36 cellular contexts compared by ENCODE assay signal in genomic region chr7:149053885-149054284, GRCh38.
"Had no signal": no experiment of that assay in that cellular context is flagged by ENCODE, and none has a peak within 500 bp of the region (broad histone marks: within the 10 kb centered on the region; RNA-seq: fewer than 3 reads in every experiment).

No MANE protein-coding gene starts in this region.

- H3K9me3 ChIP-seq: MG63 had no signal

- DNase-seq: Karpas-422, Kasumi-1, MG63, MM.1S, MV-4-11, NCI-H1048, NCI-H1092, NCI-H1092 treated with DMSO at 0.1 percent for 48 hours, NCI-H1105, NCI-H1105 treated with DMSO at 0.1 percent for 48 hours, NCI-H1417, NCI-H1417 treated with DMSO at 0.1 percent for 48 hours, NCI-H1436, NCI-H1436 treated with DMSO at 0.1 percent for 48 hours, NCI-H146, NCI-H1694, NCI-H1694 treated with DMSO at 0.1 percent for 48 hours, NCI-H187, NCI-H187 treated with DMSO at 0.1 percent for 48 hours, NCI-H1930, NCI-H2029, NCI-H2029 treated with DMSO at 0.1 percent for 48 hours, NCI-H2081, NCI-H2081 treated with DMSO at 0.1 percent for 48 hours, NCI-H2171, NCI-H2171 treated with DMSO at 0.1 percent for 48 hours, NCI-H2227 treated with DMSO at 0.1 percent for 48 hours, NCI-H226, NCI-H345, NCI-H446, NCI-H446 treated with DMSO at 0.1 percent for 48 hours, NCI-H510A, NCI-H510A treated with DMSO at 0.1 percent for 48 hours, NCI-H524, NCI-H524 treated with DMSO at 0.1 percent for 48 hours, NCI-H526 had no signal

- H3K36me3 ChIP-seq: MG63 had no signal

- H3K27me3 ChIP-seq: MG63 had no signal

- H3K4me3 ChIP-seq: MG63 had no signal
